Comparison of ENCODE assay signal across 15 cellular contexts in the genomic region with DNA sequence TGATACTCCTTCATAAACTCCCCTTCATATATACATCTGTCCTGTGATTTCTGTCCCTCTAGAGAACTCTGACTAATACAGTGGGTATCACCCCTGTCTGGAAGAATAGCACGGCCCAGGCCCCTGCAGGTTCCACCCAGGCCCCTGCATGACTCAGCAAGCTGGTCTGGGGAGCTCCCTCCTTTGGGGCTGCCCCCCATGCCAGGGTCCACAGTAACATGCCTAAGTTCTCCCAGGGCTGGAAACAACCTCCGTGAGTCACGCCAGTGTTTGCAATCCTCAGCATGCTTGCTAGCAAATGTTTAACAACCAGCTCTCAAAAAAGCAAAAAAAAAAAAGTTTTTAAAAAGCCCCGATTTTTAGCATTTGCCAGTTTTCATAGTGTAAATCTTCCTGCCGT.
DNase-seq lines count a peak whose midpoint lies in the region.
"Had no signal": no experiment of that assay in that cellular context is flagged by ENCODE, and none has a peak within 500 bp of the region (broad histone marks: within the 10 kb centered on the region; RNA-seq: fewer than 3 reads in every experiment).

No MANE protein-coding gene starts in this region.

- no peaks in the 10 kb centered on the region for H3K36me3 ChIP-seq in H7 (replicated peaks; ENCODE audit: control insufficient read depth, insufficient read depth, low read length)

- no peak overlapping the region for H3K4me3 ChIP-seq in H7 (ENCODE audit: insufficient read depth, low read depth, low read length)

- peak; percentile 69 for DNase-seq in A172 (ENCODE audit: low spot score)
- peak; percentile 77 for DNase-seq in GM03348 (ENCODE audit: low spot score)
- peak; percentile 32 for DNase-seq in amniotic epithelial cell (ENCODE audit: low read depth)
- DNase-seq in hepatic stellate cell (ENCODE audit: low spot score): peak; percentile 64
- DNase-seq in H7: no peak
- DNase-seq in MV-4-11 (lab: John Stamatoyannopoulos, UW): no peak
- no peak for DNase-seq in NAMALWA (ENCODE audit: low spot score)
- DNase-seq in pons (ENCODE audit: low spot score): no peak
- DNase-seq: activated CD4-positive, alpha-beta T cell treated with anti-CD3 and anti-CD28 coated beads, Interleukin-2, amount 50 U/mL, for 1 hour; activated naive CD8-positive, alpha-beta T cell treated with anti-CD3 and anti-CD28 coated beads, Interleukin-2, amount 50 U/mL, for 24 hours; activated T-cell treated with anti-CD3 and anti-CD28 coated beads, Interleukin-2, amount 50 U/mL, for 4 hours; DMS153; left colon; NCI-H1105; T1000 had no signal

- 0 out of 2 replicates have a peak, but pooled peaks cover 3% of the 10 kb centered on the region for H3K27me3 ChIP-seq in H7 (ENCODE audit: control insufficient read depth, insufficient read depth, low read length)

Comparison
In these comparisons a context has a peak if more than half of its experiments do, and no peak if none do; other contexts are left out.
1. DNase-seq: peak in A172 (single experiment), GM03348 (single experiment), amniotic epithelial cell (single experiment) and hepatic stellate cell (single experiment); none in H7 (single experiment), MV-4-11 (single experiment), NAMALWA (single experiment) and pons (single experiment).